ENCODE assay signal across 20 cellular contexts in genomic region chr1:24159366-24159765, GRCh38. TPM values are rescaled to one million over a fixed set of nuclear protein-coding genes. Genes with fewer than 3 reads are reported as not detected.
DNase-seq lines count a peak whose midpoint lies in the region; ATAC-seq and TF ChIP-seq lines count a peak whose summit lies in the region.
"Had no signal": no experiment of that assay in that cellular context is flagged by ENCODE, and none has a peak within 500 bp of the region (broad histone marks: within the 10 kb centered on the region; RNA-seq: fewer than 3 reads in every experiment).

No MANE protein-coding gene starts in this region.

- no peak overlapping the region for H3K27ac ChIP-seq in mammary epithelial cell (ENCODE audit: insufficient read depth, low read depth, low read length)
- H3K27ac ChIP-seq in naive thymus-derived CD4-positive, alpha-beta T cell (ENCODE audit: low read depth, low read length), result no peak overlapping the region
- H3K27ac ChIP-seq: 22Rv1, HL-60 had no signal

- POLR2A ChIA-PET in WTC11 (lab: Charles Lee), result no interaction called here
- POLR2A ChIA-PET in naive thymus-derived CD4-positive, alpha-beta T cell (lab: Charles Lee), result interaction anchor here (0.5 kb wide), 1 partner anchor 176 kb away, joined by 4 read pairs; no protein-coding TSS in a partner anchor

- peaks cover 5% of the 10 kb centered on the region for H3K4me1 Mint-ChIP-seq in WTC11
- H3K4me1 Mint-ChIP-seq in naive thymus-derived CD4-positive, alpha-beta T cell, result peaks cover 0 to 7% (median 4%) of the 10 kb centered on the region in 7 donors

- peak overlapping the region; percentile 67; the same call in 1 of the 2 replicates for H3K27ac Mint-ChIP-seq in WTC11
- no peak overlapping the region for H3K27ac Mint-ChIP-seq in naive thymus-derived CD4-positive, alpha-beta T cell
- H3K27ac Mint-ChIP-seq: CD8-positive, alpha-beta T cell; HFFc6 had no signal

- H3K4me1 ChIP-seq in mammary epithelial cell (ENCODE audit: insufficient read depth, low read length), result no peaks in the 10 kb centered on the region
- no peaks in the 10 kb centered on the region for H3K4me1 ChIP-seq in naive thymus-derived CD4-positive, alpha-beta T cell (ENCODE audit: control insufficient read depth in 2 of 2, insufficient read depth in 2 of 2, low read length in 2 of 2)
- H3K4me1 ChIP-seq: HAP-1 had no signal

- H3K27me3 ChIP-seq in mammary epithelial cell (ENCODE audit: insufficient read depth, low read length), result no peaks in the 10 kb centered on the region
- no peaks in the 10 kb centered on the region for H3K27me3 ChIP-seq in naive thymus-derived CD4-positive, alpha-beta T cell (ENCODE audit: control insufficient read depth in 2 of 2, insufficient read depth in 2 of 2, low read length in 2 of 2)

- no peaks in the 10 kb centered on the region for H3K9me3 ChIP-seq in mammary epithelial cell (replicated peaks; ENCODE audit: insufficient read depth, low read length)
- no peaks in the 10 kb centered on the region for H3K9me3 ChIP-seq in naive thymus-derived CD4-positive, alpha-beta T cell (ENCODE audit: control insufficient read depth in 2 of 3, low read length in 3 of 3)
- H3K9me3 ChIP-seq: HAP-1 had no signal

- H3K36me3 Mint-ChIP-seq in WTC11, result peaks cover 17% of the 10 kb centered on the region
- H3K36me3 Mint-ChIP-seq in naive thymus-derived CD4-positive, alpha-beta T cell, result peaks cover 0 to 3% (median 0%) of the 10 kb centered on the region in 5 donors
- H3K36me3 Mint-ChIP-seq: CD14-positive monocyte had no signal

- no peak overlapping the region for H3K9ac ChIP-seq in mammary epithelial cell (ENCODE audit: insufficient read depth, low read length)

- H3K4me3 Mint-ChIP-seq in WTC11, result no peak overlapping the region
- H3K4me3 Mint-ChIP-seq in naive thymus-derived CD4-positive, alpha-beta T cell, result no peak overlapping the region
- H3K4me3 Mint-ChIP-seq: CD14-positive monocyte; CD8-positive, alpha-beta T cell; HFFc6 had no signal

- H3K27me3 Mint-ChIP-seq in WTC11 (ENCODE audit: low read depth), result no peaks in the 10 kb centered on the region
- H3K27me3 Mint-ChIP-seq in naive thymus-derived CD4-positive, alpha-beta T cell, result no peaks in the 10 kb centered on the region

- H2AFZ ChIP-seq in mammary epithelial cell (ENCODE audit: low read depth, low read length), result no peak overlapping the region

- peaks cover 1% of the 10 kb centered on the region for H3K36me3 ChIP-seq in mammary epithelial cell (ENCODE audit: insufficient read depth, low read length)
- H3K36me3 ChIP-seq in naive thymus-derived CD4-positive, alpha-beta T cell (ENCODE audit: control insufficient read depth in 2 of 3, insufficient read depth in 3 of 3, low read length in 3 of 3), result no peaks in the 10 kb centered on the region

- no peak for ATAC-seq in WTC11
- no peak for ATAC-seq in naive thymus-derived CD4-positive, alpha-beta T cell
- no peak for ATAC-seq in HG03571 (IDR thresholded peaks at IDR 0.05; ENCODE audit: unreplicated experiment)
- ATAC-seq: CD8-positive, alpha-beta T cell had no signal

- no peak overlapping the region for H3K4me3 ChIP-seq in mammary epithelial cell (replicated peaks in 1 of 3; ENCODE audit: insufficient read depth in 1 of 3, low read depth in 2 of 3, low read length in 3 of 3)
- no peak overlapping the region for H3K4me3 ChIP-seq in naive thymus-derived CD4-positive, alpha-beta T cell (ENCODE audit: low read length)
- H3K4me3 ChIP-seq: HAP-1 had no signal

- no TSS peak for BruUV-seq in mammary epithelial cell (replicated peaks; lab: Mats Ljungman, UMichigan)

- H3K4me2 ChIP-seq in mammary epithelial cell (ENCODE audit: insufficient read depth, low read depth, low read length), result no peak overlapping the region

- CTCF ChIA-PET in WTC11 (lab: Charles Lee), result interaction anchor here (1.3 to 2.1 kb wide), 2 partner anchors 9 to 40 kb away, joined by 6 to 11 read pairs; no protein-coding TSS in a partner anchor
- CTCF ChIA-PET in mammary epithelial cell (lab: Charles Lee; ENCODE audit: low non-redundant PET), result no interaction called here
- CTCF ChIA-PET in naive thymus-derived CD4-positive, alpha-beta T cell (lab: Charles Lee), result interaction anchor here (2.4 kb wide), 1 partner anchor 9 kb away, joined by 12 read pairs; no protein-coding TSS in a partner anchor

- no peaks in the 10 kb centered on the region for H4K20me1 ChIP-seq in mammary epithelial cell (ENCODE audit: insufficient read depth, low read length)

- H3K9me3 Mint-ChIP-seq in WTC11, result no peaks in the 10 kb centered on the region
- peaks cover 0 to 2% (median 0%) of the 10 kb centered on the region in 11 donors for H3K9me3 Mint-ChIP-seq in naive thymus-derived CD4-positive, alpha-beta T cell
- H3K9me3 Mint-ChIP-seq: CD14-positive monocyte; CD8-positive, alpha-beta T cell; HFFc6 had no signal

- intact Hi-C loops in mammary epithelial cell (cut with micrococcal nuclease), result no loop called here
- intact Hi-C loops in naive thymus-derived CD4-positive, alpha-beta T cell (cut with micrococcal nuclease), result no loop called here

- in situ Hi-C loops in mammary epithelial cell (cut with MboI; ENCODE audit: low sequenced_read_pairs in 2 of 2), result no loop called here

- no peaks in the 10 kb centered on the region for H3K79me2 ChIP-seq in mammary epithelial cell (ENCODE audit: insufficient read depth, low read length)

- no peak for TF ChIP-seq CTCF in WTC11 (IDR thresholded peaks at IDR 0.05)
- no peak for TF ChIP-seq CTCF in mammary epithelial cell (conservative IDR thresholded peaks at IDR 0.05 in 1 of 2, IDR thresholded peaks at IDR 0.05 in 1 of 2; ENCODE audit: extremely low read depth in 1 of 2, insufficient read depth in 1 of 2, low read depth in 1 of 2, low read length in 2 of 2)

- WGBS in mammary epithelial cell (ENCODE audit: low coverage, missing lambda C conversion rate), result 85% methylated on average over 5 of the region's 5 CpGs

- peak; percentile 41 for DNase-seq in activated effector memory CD4-positive, alpha-beta T cell treated with anti-CD3 and anti-CD28 coated beads, Interleukin-2, amount 50 U/mL, for 16 hours
- DNase-seq in activated effector memory CD4-positive, alpha-beta T cell treated with Interleukin-2 at 50 U/mL for 16 hours, result no peak
- DNase-seq in WTC11 (ENCODE audit: low spot score), result no peak
- peak; percentile 55 for DNase-seq in mesenteric fat pad (ENCODE audit: low spot score)
- no peak for DNase-seq in mammary epithelial cell
- no peak for DNase-seq in naive thymus-derived CD4-positive, alpha-beta T cell
- DNase-seq: CD8-positive, alpha-beta T cell; COR-L47; DMS153; DMS79 treated with DMSO at 0.1 percent for 48 hours; GDM1; GOT3; HFFc6 had no signal

- dilution Hi-C loops in mammary epithelial cell (cut with HindIII; ENCODE audit: low sequenced_read_pairs), result loop anchor here (5.0 kb wide), 1 partner anchor 77 kb away; no protein-coding TSS in a partner anchor

TF ChIP-seq in WTC11, 78 proteins besides CTCF, POLR2A, EP300 and RAD21 (continues in another document):
- TF ChIP-seq ZSCAN18 (CRISPR knock-in tag; IDR thresholded peaks at IDR 0.05) (no peak), GTF2I (CRISPR knock-in tag; conservative IDR thresholded peaks at IDR 0.05) (no peak), CBFB (CRISPR knock-in tag; IDR thresholded peaks at IDR 0.05; ENCODE audit: low read depth) (no peak), ZNF263 (CRISPR knock-in tag; IDR thresholded peaks at IDR 0.05; ENCODE audit: low read depth) (no peak)

RNA-seq across cellular contexts. Expression of gene IL22RA1, which starts 16.4 kb away (rescaled TPM):
- total RNA-seq in WTC11 (2021) (0.14 to 0.28 TPM (median 0.25 TPM) in 3 replicates), mesenteric fat pad (not detected), mammary epithelial cell (1 to 10 TPM in 1 of 2 donors, under 1 TPM in 1; 0.50 to 3.3 TPM)
- polyA plus RNA-seq in mammary epithelial cell, result 2.7 TPM
- 0.62 TPM for polyA minus RNA-seq in mammary epithelial cell
- total RNA-seq in naive thymus-derived CD4-positive, alpha-beta T cell, result not detected
- not detected for polyA plus RNA-seq in naive thymus-derived CD4-positive, alpha-beta T cell
- total RNA-seq: CD8-positive, alpha-beta T cell; HFFc6 had no signal
- polyA plus RNA-seq: BJ, CD14-positive monocyte had no signal

RNA-seq across cellular contexts. Expression of gene IFNLR1, which starts 27.7 kb away (rescaled TPM):
- total RNA-seq in WTC11 (2021) (6.6 to 7.9 TPM (median 7.7 TPM) in 3 replicates), mesenteric fat pad (0.22 TPM), mammary epithelial cell (10 to 100 TPM in 1 of 2 donors, 1 to 10 TPM in 1; 7.8 to 12.5 TPM)
- polyA plus RNA-seq in mammary epithelial cell, result 5.9 TPM
- polyA minus RNA-seq in mammary epithelial cell, result 9.1 TPM
- total RNA-seq in naive thymus-derived CD4-positive, alpha-beta T cell, result 1 to 10 TPM; 1.0 to 3.9 (median 2.6) TPM
- polyA plus RNA-seq in naive thymus-derived CD4-positive, alpha-beta T cell, result under 1 TPM; 0.08 to 0.75 TPM
- total RNA-seq: HFFc6 had no signal
- polyA plus RNA-seq: BJ, CD14-positive monocyte had no signal

RNA-seq across cellular contexts. Expression of gene MYOM3, which starts 47.4 kb away (rescaled TPM):
- 0.13 to 0.16 TPM (median 0.14 TPM) in 3 replicates for total RNA-seq in WTC11 (2021)
- 0.42 TPM for total RNA-seq in mesenteric fat pad
- total RNA-seq in mammary epithelial cell, result 1 to 10 TPM in 1 of 2 donors, under 1 TPM in 1; 0.54 to 1.8 TPM
- 0.19 TPM for polyA plus RNA-seq in mammary epithelial cell
- polyA minus RNA-seq in mammary epithelial cell, result 2.0 TPM
- not detected for total RNA-seq in naive thymus-derived CD4-positive, alpha-beta T cell
- polyA plus RNA-seq in naive thymus-derived CD4-positive, alpha-beta T cell, result not detected
- total RNA-seq: A673; CD8-positive, alpha-beta T cell had no signal
- polyA plus RNA-seq: BJ, CD14-positive monocyte had no signal

Comparison
In these comparisons a context has a peak if more than half of its experiments do, and no peak if none do; other contexts are left out.
1. DNase-seq: peak in activated effector memory CD4-positive, alpha-beta T cell treated with anti-CD3 and anti-CD28 coated beads, Interleukin-2, amount 50 U/mL, for 16 hours (single experiment) and mesenteric fat pad (single experiment); none in activated effector memory CD4-positive, alpha-beta T cell treated with Interleukin-2 at 50 U/mL for 16 hours (single experiment), WTC11 (single experiment), mammary epithelial cell (single experiment) and naive thymus-derived CD4-positive, alpha-beta T cell (0 of 9).